In the genomic region with DNA sequence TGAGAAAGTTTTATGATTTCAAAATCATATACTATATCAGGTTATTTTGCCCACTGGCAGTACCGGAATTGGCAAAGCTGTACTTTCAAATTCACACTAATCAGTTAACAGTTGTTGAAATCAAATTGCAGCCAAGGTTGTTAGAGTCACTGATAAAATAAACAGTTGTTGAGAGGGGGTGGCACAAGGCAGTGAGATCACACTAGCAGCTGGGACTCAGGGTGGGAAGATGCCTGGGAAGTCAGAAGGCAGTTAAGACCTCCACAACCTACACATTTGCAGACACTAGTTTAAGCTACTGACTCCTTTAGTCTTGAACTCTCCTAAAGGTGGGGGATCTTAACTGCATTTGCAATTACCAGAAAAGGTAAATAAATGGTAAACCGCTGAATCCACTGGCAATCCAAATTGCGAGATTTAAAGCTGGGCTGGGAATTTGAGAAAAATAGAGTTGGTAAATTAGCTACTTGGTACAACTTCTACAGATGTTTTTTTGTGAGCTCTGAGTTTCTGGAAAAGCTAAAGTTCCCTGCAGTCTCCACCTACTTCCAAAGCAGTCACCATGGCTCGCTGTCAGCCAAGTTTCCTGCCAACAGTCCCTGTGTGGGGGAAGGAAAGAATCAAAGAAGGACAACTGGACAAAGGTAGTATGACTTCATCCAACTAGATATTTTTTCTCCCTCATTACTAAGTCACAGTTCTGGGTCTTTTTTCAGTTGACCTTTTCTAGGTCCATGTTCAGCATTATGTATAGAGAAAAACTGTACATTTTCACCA, we compare ENCODE assay signal across 14 cellular contexts.
A peak's percentile ranks its signal among the peaks of the same experiment; 100 is the strongest.
DNase-seq lines count a peak whose midpoint lies in the region; ATAC-seq and TF ChIP-seq lines count a peak whose summit lies in the region.
"Had no signal": no experiment of that assay in that cellular context is flagged by ENCODE, and none has a peak within 500 bp of the region (broad histone marks: within the 10 kb centered on the region; RNA-seq: fewer than 3 reads in every experiment).

No MANE protein-coding gene starts in this region.

- H3K36me3 ChIP-seq in body of pancreas (replicated peaks in 1 of 2; ENCODE audit: insufficient read depth in 1 of 2, low read depth in 2 of 2): no peaks in the 10 kb centered on the region

- H3K27ac ChIP-seq in body of pancreas: peak overlapping the region in 2 of 4 donors; percentile 41 to 67

- no peak overlapping the region for H3K4me3 ChIP-seq in body of pancreas

- peak; percentile 90 for ATAC-seq in body of pancreas
- peak; percentile 90 to 92 for ATAC-seq in left cardiac atrium
- ATAC-seq in sciatic nerve: peak; percentile 49
- ATAC-seq: activated T-cell treated with anti-CD3 and anti-CD28 coated beads, Interleukin-2, amount 50 U/mL, for 4 hours had no signal

- TF ChIP-seq CTCF in body of pancreas (IDR thresholded peaks at IDR 0.05): no peak

- DNase-seq in GM03348 (ENCODE audit: low spot score) (peak; percentile 47), body of pancreas (peak; percentile 29 to 52 (median 46)), left cardiac atrium (peak; percentile 60), sciatic nerve (ENCODE audit: low spot score) (no peak), HCEC 1CT (no peak), NCI-H2196 (lab: John Stamatoyannopoulos, UW; ENCODE audit: unreplicated experiment) (no peak), NCI-H1930 (lab: John Stamatoyannopoulos, UW) (no peak)
- DNase-seq in activated CD4-positive, alpha-beta T cell treated with anti-CD3 and anti-CD28 coated beads for 48 hours: no peak
- DNase-seq: activated T-cell treated with anti-CD3 and anti-CD28 coated beads, Interleukin-2, amount 50 U/mL, for 4 hours; glutamatergic neuron; NCI-H1417 treated with DMSO at 0.1 percent for 48 hours; NCI-H69; SHP77 treated with DMSO at 0.1 percent for 48 hours; small intestine had no signal

- TF ChIP-seq POLR2A in body of pancreas (IDR thresholded peaks at IDR 0.05): no peak

- WGBS in body of pancreas, 2 donors: 27 to 33% methylated on average over 4 of the region's 4 CpGs

- H3K4me1 ChIP-seq in body of pancreas: peaks cover 17% of the 10 kb centered on the region

- no peaks in the 10 kb centered on the region for H3K27me3 ChIP-seq in body of pancreas

- intact Hi-C loops in body of pancreas (cut with DNase I) (no loop called here), left cardiac atrium (cut with DNase I) (loop anchor here in 1 of 2 donors (10.0 kb wide), 1 partner anchor 89 kb away; no protein-coding TSS in a partner anchor), sciatic nerve (cut with DNase I) (no loop called here)

- H3K9me3 ChIP-seq in body of pancreas: no peaks in the 10 kb centered on the region

Comparison
In these comparisons a context has a peak if more than half of its experiments do, and no peak if none do; other contexts are left out.
1. DNase-seq: peak in GM03348 (single experiment), body of pancreas (4 of 4) and left cardiac atrium (single experiment); none in sciatic nerve (single experiment), HCEC 1CT (single experiment), NCI-H2196 (single experiment), NCI-H1930 (0 of 2) and activated CD4-positive, alpha-beta T cell treated with anti-CD3 and anti-CD28 coated beads for 48 hours (single experiment).
2. Peak in every context shown above with its lines, with median percentiles within 50 percentile points of each other: ATAC-seq.